31 cellular contexts compared by ENCODE assay signal in the genomic region with DNA sequence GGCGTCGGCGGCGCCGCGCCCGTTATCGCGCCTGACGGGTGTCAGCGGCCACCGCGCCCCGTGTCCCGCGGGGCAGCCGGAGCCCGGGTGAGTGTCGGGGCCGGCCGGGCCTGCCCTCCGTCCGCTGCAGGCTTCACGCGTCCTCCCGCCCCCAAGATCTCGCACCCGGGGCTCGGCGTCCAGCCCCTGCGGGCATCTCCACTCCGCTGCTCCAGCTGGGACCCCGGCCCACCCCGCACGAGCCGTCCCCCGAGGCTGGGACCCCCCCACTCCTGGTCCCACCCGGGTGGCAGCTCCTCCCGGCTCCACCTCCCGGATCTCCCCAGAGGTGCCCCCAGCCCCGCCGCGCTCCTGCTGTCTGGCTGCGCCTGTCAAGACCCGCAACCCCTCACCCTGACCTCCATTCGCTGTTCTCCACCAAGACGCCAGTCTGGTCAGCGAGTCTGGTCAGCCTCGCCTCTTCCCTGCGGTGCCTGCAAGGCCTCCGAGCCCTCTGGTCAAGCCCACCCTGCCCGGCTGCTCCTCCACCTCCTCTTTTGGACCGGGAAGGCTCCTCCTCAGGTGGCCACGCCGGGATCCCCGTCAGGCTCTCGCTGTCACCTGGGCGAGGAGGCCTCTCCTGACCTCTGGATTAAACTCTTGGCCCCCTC.
DNase-seq lines count a peak whose midpoint lies in the region; ATAC-seq, FAIRE-seq and TF ChIP-seq lines count a peak whose summit lies in the region.
"Had no signal": no experiment of that assay in that cellular context is flagged by ENCODE, and none has a peak within 500 bp of the region (broad histone marks: within the 10 kb centered on the region; RNA-seq: fewer than 3 reads in every experiment).

No MANE protein-coding gene starts in this region.

- peak; percentile 21 for DNase-seq in activated T-cell treated with anti-CD3 and anti-CD28 coated beads, Interleukin-2, amount 50 U/mL, for 24 hours
- no peak for DNase-seq in activated T-cell treated with anti-CD3 and anti-CD28 coated beads, Interleukin-2, amount 50 U/mL, for 4 hours
- DNase-seq in GM12891 (ENCODE audit: insufficient read length, low spot score) (peak; percentile 5), chondrocyte (ENCODE audit: low spot score) (peak; percentile 85), neuronal stem cell (ENCODE audit: low spot score) (no peak), prostate gland (ENCODE audit: low spot score) (no peak)
- DNase-seq in stimulated activated CD4-positive, alpha-beta T cell treated with anti-CD3 and anti-CD28 coated beads, Interleukin-2, amount 100 ng/mL, for 48 hours, result no peak
- DNase-seq: activated CD4-positive, alpha-beta T cell treated with anti-CD3 and anti-CD28 coated beads, Interleukin-2, amount 50 U/mL, for 48 hours; activated CD8-positive, alpha-beta memory T cell treated with anti-CD3 and anti-CD28 coated beads, Interleukin-2, amount 50 U/mL, for 4 hours; activated gamma-delta T cell; CD8-positive, alpha-beta memory T cell; DMS153; effector CD8-positive, alpha-beta T cell; foreskin fibroblast; immature natural killer cell; KBM-7; lower lobe of right lung; MM.1S; NCI-H1417 treated with DMSO at 0.1 percent for 48 hours; NCI-H446; PC-9; stimulated activated CD4-positive, alpha-beta T cell treated with anti-CD3 and anti-CD28 coated beads, Interleukin-1b, Interleukin-23, amount 100 ng/mL, for 48 hours; substantia nigra; T-helper 2 cell had no signal

- no peak overlapping the region for H3K4me3 ChIP-seq in neuronal stem cell (ENCODE audit: low read length in 2 of 2)
- H3K4me3 ChIP-seq in prostate gland, result no peak overlapping the region
- H3K4me3 ChIP-seq: A549, adrenal gland, lower lobe of right lung, neural progenitor cell, PC-9, skin epidermis had no signal

- H2AFZ ChIP-seq in neuronal stem cell (ENCODE audit: low read length), result no peak overlapping the region
- H2AFZ ChIP-seq: neural progenitor cell, PC-9 had no signal

- intact Hi-C loops in prostate gland (cut with DNase I), result no loop called here

- no peaks in the 10 kb centered on the region for H3K79me1 ChIP-seq in neuronal stem cell (ENCODE audit: low read depth, low read length)

- H3K9me3 Mint-ChIP-seq in activated T-cell treated with anti-CD3 and anti-CD28 coated beads, Interleukin-2, amount 50 U/mL, for 24 hours, result peaks cover 11% of the 10 kb centered on the region
- H3K9me3 Mint-ChIP-seq in activated T-cell treated with anti-CD3 and anti-CD28 coated beads, Interleukin-2, amount 50 U/mL, for 4 hours, result peaks cover 13% of the 10 kb centered on the region
- H3K9me3 Mint-ChIP-seq in chondrocyte (ENCODE audit: low read depth), result peaks cover 24% of the 10 kb centered on the region

- H3K36me3 ChIP-seq in neuronal stem cell (replicated peaks in 1 of 2; ENCODE audit: control insufficient read depth in 2 of 2, insufficient read depth in 2 of 2, low read length in 2 of 2), result no peaks in the 10 kb centered on the region
- no peaks in the 10 kb centered on the region for H3K36me3 ChIP-seq in prostate gland
- H3K36me3 ChIP-seq: adrenal gland, lower lobe of right lung, neural progenitor cell had no signal

- peaks cover 29% of the 10 kb centered on the region for H3K27me3 Mint-ChIP-seq in activated T-cell treated with anti-CD3 and anti-CD28 coated beads, Interleukin-2, amount 50 U/mL, for 24 hours
- peaks cover 27% of the 10 kb centered on the region for H3K27me3 Mint-ChIP-seq in activated T-cell treated with anti-CD3 and anti-CD28 coated beads, Interleukin-2, amount 50 U/mL, for 4 hours (ENCODE audit: low read depth)
- peaks cover 9% of the 10 kb centered on the region for H3K27me3 Mint-ChIP-seq in chondrocyte (ENCODE audit: low read depth)

- H3K9me3 ChIP-seq in neuronal stem cell (replicated peaks in 1 of 2; ENCODE audit: control insufficient read depth in 2 of 2, insufficient read depth in 1 of 2, low read depth in 1 of 2, low read length in 2 of 2) (peaks cover 0 to 5% of the 10 kb centered on the region in 2 donors), prostate gland (no peaks in the 10 kb centered on the region)
- H3K9me3 ChIP-seq: A549, adrenal gland, lower lobe of right lung had no signal

- no peak overlapping the region for H3K9ac ChIP-seq in neuronal stem cell (ENCODE audit: low read depth, low read length, poor library complexity)
- H3K9ac ChIP-seq: neural progenitor cell had no signal

- H3K27ac Mint-ChIP-seq in activated T-cell treated with anti-CD3 and anti-CD28 coated beads, Interleukin-2, amount 50 U/mL, for 24 hours, result no peak overlapping the region
- H3K27ac Mint-ChIP-seq in chondrocyte (ENCODE audit: unreplicated experiment), result no peak overlapping the region
- H3K27ac Mint-ChIP-seq: CD8-positive, alpha-beta memory T cell; immature natural killer cell; neural progenitor cell; progenitor cell of endocrine pancreas had no signal

- no peak overlapping the region for H4K8ac ChIP-seq in neuronal stem cell (ENCODE audit: low read depth, low read length)

- H4K91ac ChIP-seq in neuronal stem cell (ENCODE audit: low read depth, low read length, poor library complexity), result no peak overlapping the region

- no peak overlapping the region for H2BK5ac ChIP-seq in neuronal stem cell (ENCODE audit: low read length)

- no peak overlapping the region for H3K27ac ChIP-seq in neuronal stem cell (replicated peaks; ENCODE audit: low read length)
- no peak overlapping the region for H3K27ac ChIP-seq in prostate gland
- H3K27ac ChIP-seq: A549, adrenal gland, lower lobe of right lung, neural progenitor cell, PC-9, skin epidermis had no signal

- H3K4me2 ChIP-seq in neuronal stem cell (ENCODE audit: insufficient read depth, low read length, poor library complexity, severe bottlenecking), result no peak overlapping the region
- H3K4me2 ChIP-seq: A549, neural progenitor cell, PC-9 had no signal

- no peaks in the 10 kb centered on the region for H3K27me3 ChIP-seq in neuronal stem cell (ENCODE audit: control insufficient read depth in 3 of 3, insufficient read depth in 3 of 3, low read depth in 1 of 3, low read length in 3 of 3)
- H3K27me3 ChIP-seq in prostate gland (replicated peaks; ENCODE audit: insufficient read depth), result peaks cover 29% of the 10 kb centered on the region
- H3K27me3 ChIP-seq: neural progenitor cell had no signal

- H3K4me3 Mint-ChIP-seq in activated T-cell treated with anti-CD3 and anti-CD28 coated beads, Interleukin-2, amount 50 U/mL, for 24 hours, result no peak overlapping the region
- no peak overlapping the region for H3K4me3 Mint-ChIP-seq in activated T-cell treated with anti-CD3 and anti-CD28 coated beads, Interleukin-2, amount 50 U/mL, for 4 hours
- H3K4me3 Mint-ChIP-seq in chondrocyte (ENCODE audit: unreplicated experiment), result no peak overlapping the region
- H3K4me3 Mint-ChIP-seq: brain; CD8-positive, alpha-beta memory T cell; immature natural killer cell; neural progenitor cell had no signal

- H2AK5ac ChIP-seq in neuronal stem cell (ENCODE audit: low read depth, low read length), result peak overlapping the region; percentile 71

- no peak overlapping the region for H3K4ac ChIP-seq in neuronal stem cell (ENCODE audit: low read length)

- H3K14ac ChIP-seq in neuronal stem cell (ENCODE audit: low read length), result peak overlapping the region; percentile 85

- TF ChIP-seq POLR2A in GM12891 (IDR thresholded peaks at IDR 0.05; ENCODE audit: low read depth, low read length) (no peak), prostate gland (IDR thresholded peaks at IDR 0.05) (no peak)

- ATAC-seq in activated T-cell treated with anti-CD3 and anti-CD28 coated beads, Interleukin-2, amount 50 U/mL, for 4 hours, result no peak
- no peak for ATAC-seq in HG03039 (IDR thresholded peaks at IDR 0.05; ENCODE audit: unreplicated experiment)
- ATAC-seq: lower lobe of right lung had no signal

- no peaks in the 10 kb centered on the region for H3K36me3 Mint-ChIP-seq in activated T-cell treated with anti-CD3 and anti-CD28 coated beads, Interleukin-2, amount 50 U/mL, for 24 hours (ENCODE audit: low read depth)
- H3K36me3 Mint-ChIP-seq in activated T-cell treated with anti-CD3 and anti-CD28 coated beads, Interleukin-2, amount 50 U/mL, for 4 hours (ENCODE audit: insufficient read depth), result no peaks in the 10 kb centered on the region
- H3K36me3 Mint-ChIP-seq in chondrocyte (ENCODE audit: low read depth), result peaks cover 3% of the 10 kb centered on the region
- H3K36me3 Mint-ChIP-seq: brain; CD8-positive, alpha-beta memory T cell had no signal

- TF ChIP-seq CTCF in chondrocyte (IDR thresholded peaks at IDR 0.05) (no peak), prostate gland (IDR thresholded peaks at IDR 0.05) (no peak)

- peak overlapping the region; percentile 19 for H3K18ac ChIP-seq in neuronal stem cell (ENCODE audit: low read length)

- no peak for FAIRE-seq in GM12891 (lab: Jason Lieb, UNC)
- FAIRE-seq: A549 had no signal

- H3K4me1 ChIP-seq in neuronal stem cell (ENCODE audit: control insufficient read depth in 2 of 2, insufficient read depth in 1 of 2, low read depth in 1 of 2, low read length in 2 of 2) (peaks cover 0 to 2% of the 10 kb centered on the region in 2 donors), prostate gland (replicated peaks) (no peaks in the 10 kb centered on the region)
- H3K4me1 ChIP-seq: A549, lower lobe of right lung, neural progenitor cell had no signal

- no CpG with 5 or more reads among the region's 58 CpGs for WGBS in neuronal stem cell (ENCODE audit: extremely low coverage in 2 of 2, insufficient read length in 2 of 2, insufficient replicate concordance in 1 of 2), 2 donors
- WGBS in prostate gland, result 11% methylated on average over 40 of the region's 58 CpGs

- H3K4me1 Mint-ChIP-seq in activated T-cell treated with anti-CD3 and anti-CD28 coated beads, Interleukin-2, amount 50 U/mL, for 24 hours (ENCODE audit: low read depth), result no peaks in the 10 kb centered on the region
- no peaks in the 10 kb centered on the region for H3K4me1 Mint-ChIP-seq in activated T-cell treated with anti-CD3 and anti-CD28 coated beads, Interleukin-2, amount 50 U/mL, for 4 hours (ENCODE audit: low read depth)
- no peaks in the 10 kb centered on the region for H3K4me1 Mint-ChIP-seq in chondrocyte (ENCODE audit: low read depth)
- H3K4me1 Mint-ChIP-seq: brain; CD8-positive, alpha-beta memory T cell; immature natural killer cell; neural progenitor cell had no signal

- no peak overlapping the region for H2BK120ac ChIP-seq in neuronal stem cell (ENCODE audit: low read depth, low read length)

- no peak overlapping the region for H2BK12ac ChIP-seq in neuronal stem cell (ENCODE audit: low read length)

- H3K23ac ChIP-seq in neuronal stem cell (ENCODE audit: low read depth, low read length, poor library complexity), result no peak overlapping the region

- H2BK15ac ChIP-seq in neuronal stem cell (ENCODE audit: low read length), result no peak overlapping the region

TF ChIP-seq in GM12891, 5 proteins besides CTCF, POLR2A, EP300 and RAD21:
- TF ChIP-seq POU2F2 (IDR thresholded peaks at IDR 0.05; ENCODE audit: low read depth, low read length), result no peak
- TF ChIP-seq SPI1 (IDR thresholded peaks at IDR 0.05; ENCODE audit: low read depth, low read length), result no peak
- no peak for TF ChIP-seq PAX5 (IDR thresholded peaks at IDR 0.05; ENCODE audit: insufficient read depth, low read length, severe bottlenecking)
- TF ChIP-seq TAF1 (IDR thresholded peaks at IDR 0.05; ENCODE audit: low read depth, low read length), result no peak
- TF ChIP-seq POLR2AphosphoS5 (IDR thresholded peaks at IDR 0.05; ENCODE audit: low read depth, low read length), result no peak

Comparison
In these comparisons a context has a peak if more than half of its experiments do, and no peak if none do; other contexts are left out.
1. DNase-seq: peak in activated T-cell treated with anti-CD3 and anti-CD28 coated beads, Interleukin-2, amount 50 U/mL, for 24 hours (single experiment), GM12891 (single experiment) and chondrocyte (single experiment); none in activated T-cell treated with anti-CD3 and anti-CD28 coated beads, Interleukin-2, amount 50 U/mL, for 4 hours (single experiment), neuronal stem cell (single experiment), prostate gland (single experiment) and stimulated activated CD4-positive, alpha-beta T cell treated with anti-CD3 and anti-CD28 coated beads, Interleukin-2, amount 100 ng/mL, for 48 hours (0 of 2).